1 cellular context compared by ENCODE assay signal in the genomic region with DNA sequence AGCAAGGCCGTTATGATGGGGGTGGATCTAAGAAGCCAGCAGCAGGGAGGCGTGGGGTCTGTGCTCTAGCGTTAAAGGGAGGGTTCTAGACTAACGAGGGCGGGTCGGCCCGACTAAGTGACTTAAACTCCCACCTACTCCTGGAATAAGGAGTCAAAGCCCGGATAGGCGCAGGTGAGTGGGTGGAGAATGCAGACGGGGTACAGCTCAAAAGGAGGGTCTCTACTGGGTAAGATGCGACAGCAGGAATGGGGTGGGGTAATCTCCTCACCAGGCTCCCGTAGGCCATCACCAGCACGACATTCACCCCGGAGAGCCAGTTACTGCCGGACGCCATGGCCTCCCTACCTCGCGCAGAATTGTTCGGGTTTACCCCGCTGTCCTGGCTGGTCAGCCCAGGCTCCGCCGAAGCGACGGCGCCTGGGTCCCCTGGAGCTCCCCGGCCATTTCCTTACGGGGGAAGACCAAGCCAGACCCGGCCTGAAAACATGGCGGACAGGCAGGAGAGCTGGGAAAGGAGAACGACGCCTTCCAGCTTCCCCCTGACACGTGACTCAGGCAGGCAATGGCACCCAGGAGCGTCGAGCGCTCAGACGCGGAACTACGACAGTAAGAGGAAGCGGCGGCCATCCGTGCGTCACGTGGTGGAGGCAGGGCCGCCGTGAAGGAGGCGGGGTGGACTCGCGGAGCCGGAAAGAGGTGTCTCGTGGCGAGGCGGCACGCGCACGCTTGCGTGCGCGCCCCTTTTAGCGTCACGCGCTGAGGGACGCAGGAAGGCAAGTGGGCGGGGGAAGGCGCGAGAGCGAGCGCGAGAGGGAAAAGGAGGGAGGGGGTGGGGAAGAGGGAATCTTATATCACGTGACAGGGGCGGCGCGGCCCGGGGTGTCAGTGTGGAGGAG.
TF ChIP-seq lines count a peak whose summit lies in the region.

A gene with protein sequence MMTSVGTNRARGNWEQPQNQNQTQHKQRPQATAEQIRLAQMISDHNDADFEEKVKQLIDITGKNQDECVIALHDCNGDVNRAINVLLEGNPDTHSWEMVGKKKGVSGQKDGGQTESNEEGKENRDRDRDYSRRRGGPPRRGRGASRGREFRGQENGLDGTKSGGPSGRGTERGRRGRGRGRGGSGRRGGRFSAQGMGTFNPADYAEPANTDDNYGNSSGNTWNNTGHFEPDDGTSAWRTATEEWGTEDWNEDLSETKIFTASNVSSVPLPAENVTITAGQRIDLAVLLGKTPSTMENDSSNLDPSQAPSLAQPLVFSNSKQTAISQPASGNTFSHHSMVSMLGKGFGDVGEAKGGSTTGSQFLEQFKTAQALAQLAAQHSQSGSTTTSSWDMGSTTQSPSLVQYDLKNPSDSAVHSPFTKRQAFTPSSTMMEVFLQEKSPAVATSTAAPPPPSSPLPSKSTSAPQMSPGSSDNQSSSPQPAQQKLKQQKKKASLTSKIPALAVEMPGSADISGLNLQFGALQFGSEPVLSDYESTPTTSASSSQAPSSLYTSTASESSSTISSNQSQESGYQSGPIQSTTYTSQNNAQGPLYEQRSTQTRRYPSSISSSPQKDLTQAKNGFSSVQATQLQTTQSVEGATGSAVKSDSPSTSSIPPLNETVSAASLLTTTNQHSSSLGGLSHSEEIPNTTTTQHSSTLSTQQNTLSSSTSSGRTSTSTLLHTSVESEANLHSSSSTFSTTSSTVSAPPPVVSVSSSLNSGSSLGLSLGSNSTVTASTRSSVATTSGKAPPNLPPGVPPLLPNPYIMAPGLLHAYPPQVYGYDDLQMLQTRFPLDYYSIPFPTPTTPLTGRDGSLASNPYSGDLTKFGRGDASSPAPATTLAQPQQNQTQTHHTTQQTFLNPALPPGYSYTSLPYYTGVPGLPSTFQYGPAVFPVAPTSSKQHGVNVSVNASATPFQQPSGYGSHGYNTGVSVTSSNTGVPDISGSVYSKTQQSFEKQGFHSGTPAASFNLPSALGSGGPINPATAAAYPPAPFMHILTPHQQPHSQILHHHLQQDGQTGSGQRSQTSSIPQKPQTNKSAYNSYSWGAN (plus strand): TSS at position 885 of the 899 bp plus-strand sequence. CDS start 4,169 bp downstream, outside the sequence.

TF ChIP-seq in HepG2, 621 proteins besides CTCF, POLR2A, EP300 and RAD21 (continued from another document and continues in another):
- TF ChIP-seq, protein P1, sequence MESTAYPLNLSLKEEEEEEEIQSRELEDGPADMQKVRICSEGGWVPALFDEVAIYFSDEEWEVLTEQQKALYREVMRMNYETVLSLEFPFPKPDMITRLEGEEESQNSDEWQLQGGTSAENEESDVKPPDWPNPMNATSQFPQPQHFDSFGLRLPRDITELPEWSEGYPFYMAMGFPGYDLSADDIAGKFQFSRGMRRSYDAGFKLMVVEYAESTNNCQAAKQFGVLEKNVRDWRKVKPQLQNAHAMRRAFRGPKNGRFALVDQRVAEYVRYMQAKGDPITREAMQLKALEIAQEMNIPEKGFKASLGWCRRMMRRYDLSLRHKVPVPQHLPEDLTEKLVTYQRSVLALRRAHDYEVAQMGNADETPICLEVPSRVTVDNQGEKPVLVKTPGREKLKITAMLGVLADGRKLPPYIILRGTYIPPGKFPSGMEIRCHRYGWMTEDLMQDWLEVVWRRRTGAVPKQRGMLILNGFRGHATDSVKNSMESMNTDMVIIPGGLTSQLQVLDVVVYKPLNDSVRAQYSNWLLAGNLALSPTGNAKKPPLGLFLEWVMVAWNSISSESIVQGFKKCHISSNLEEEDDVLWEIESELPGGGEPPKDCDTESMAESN (CRISPR knock-in tag; conservative IDR thresholded peaks at IDR 0.05) = peak; percentile 62; the same call in 1 of the 2 replicates
- peak; percentile 86; the same call in 1 of the 2 replicates for TF ChIP-seq ZSCAN21 (CRISPR knock-in tag; IDR thresholded peaks at IDR 0.05; ENCODE audit: borderline replicate concordance)
- peak; percentile 99 for TF ChIP-seq HOXA3 (CRISPR knock-in tag; IDR thresholded peaks at IDR 0.05)
- peak; percentile 93 for TF ChIP-seq GABPB1 (CRISPR knock-in tag; IDR thresholded peaks at IDR 0.05)
- no peak; the same call in 1 of the 2 replicates for TF ChIP-seq NR2F2 (IDR thresholded peaks at IDR 0.05; ENCODE audit: borderline replicate concordance, low read depth)
- TF ChIP-seq PHB2 (IDR thresholded peaks at IDR 0.05; ENCODE audit: partially characterized antibody) = no peak
- TF ChIP-seq, protein P2, sequence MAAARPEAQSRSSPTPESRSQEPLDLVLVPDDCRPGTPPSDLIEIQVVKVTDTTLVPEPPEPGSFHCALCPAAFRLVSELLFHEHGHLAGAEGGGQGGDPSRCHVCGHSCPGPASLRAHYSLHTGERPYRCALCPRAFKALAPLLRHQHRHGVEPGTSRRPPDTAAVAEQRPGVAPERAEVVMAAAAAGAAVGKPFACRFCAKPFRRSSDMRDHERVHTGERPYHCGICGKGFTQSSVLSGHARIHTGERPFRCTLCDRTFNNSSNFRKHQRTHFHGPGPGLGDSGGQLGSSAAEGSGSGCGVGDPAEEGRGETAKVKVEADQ (CRISPR knock-in tag; IDR thresholded peaks at IDR 0.05; ENCODE audit: borderline replicate concordance) = no peak
- TF ChIP-seq, protein P3, sequence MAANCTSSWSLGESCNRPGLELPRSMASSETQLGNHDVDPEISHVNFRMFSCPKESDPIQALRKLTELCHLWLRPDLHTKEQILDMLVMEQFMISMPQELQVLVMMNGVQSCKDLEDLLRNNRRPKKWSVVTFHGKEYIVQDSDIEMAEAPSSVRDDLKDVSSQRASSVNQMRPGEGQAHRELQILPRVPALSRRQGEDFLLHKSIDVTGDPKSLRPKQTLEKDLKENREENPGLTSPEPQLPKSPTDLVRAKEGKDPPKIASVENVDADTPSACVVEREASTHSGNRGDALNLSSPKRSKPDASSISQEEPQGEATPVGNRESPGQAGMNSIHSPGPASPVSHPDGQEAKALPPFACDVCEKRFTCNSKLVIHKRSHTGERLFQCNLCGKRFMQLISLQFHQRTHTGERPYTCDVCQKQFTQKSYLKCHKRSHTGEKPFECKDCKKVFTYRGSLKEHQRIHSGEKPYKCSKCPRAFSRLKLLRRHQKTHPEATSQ (CRISPR knock-in tag; IDR thresholded peaks at IDR 0.05; ENCODE audit: borderline replicate concordance) = peak; percentile 50; the same call in 1 of the 2 replicates
- TF ChIP-seq, protein P4, sequence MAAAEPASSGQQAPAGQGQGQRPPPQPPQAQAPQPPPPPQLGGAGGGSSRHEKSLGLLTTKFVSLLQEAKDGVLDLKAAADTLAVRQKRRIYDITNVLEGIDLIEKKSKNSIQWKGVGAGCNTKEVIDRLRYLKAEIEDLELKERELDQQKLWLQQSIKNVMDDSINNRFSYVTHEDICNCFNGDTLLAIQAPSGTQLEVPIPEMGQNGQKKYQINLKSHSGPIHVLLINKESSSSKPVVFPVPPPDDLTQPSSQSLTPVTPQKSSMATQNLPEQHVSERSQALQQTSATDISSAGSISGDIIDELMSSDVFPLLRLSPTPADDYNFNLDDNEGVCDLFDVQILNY (CRISPR knock-in tag; conservative IDR thresholded peaks at IDR 0.05) = no peak
- TF ChIP-seq FOSL1 (CRISPR knock-in tag; IDR thresholded peaks at IDR 0.05; ENCODE audit: borderline replicate concordance) = no peak
- TF ChIP-seq, protein P5, sequence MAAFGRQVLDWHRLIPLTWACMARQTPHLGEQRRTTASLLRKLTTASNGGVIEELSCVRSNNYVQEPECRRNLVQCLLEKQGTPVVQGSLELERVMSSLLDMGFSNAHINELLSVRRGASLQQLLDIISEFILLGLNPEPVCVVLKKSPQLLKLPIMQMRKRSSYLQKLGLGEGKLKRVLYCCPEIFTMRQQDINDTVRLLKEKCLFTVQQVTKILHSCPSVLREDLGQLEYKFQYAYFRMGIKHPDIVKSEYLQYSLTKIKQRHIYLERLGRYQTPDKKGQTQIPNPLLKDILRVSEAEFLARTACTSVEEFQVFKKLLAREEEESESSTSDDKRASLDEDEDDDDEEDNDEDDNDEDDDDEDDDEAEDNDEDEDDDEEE (CRISPR knock-in tag; IDR thresholded peaks at IDR 0.05) = peak; percentile 34; the same call in 1 of the 2 replicates
- TF ChIP-seq MED1 (CRISPR knock-in tag; IDR thresholded peaks at IDR 0.05) = peak; percentile 88
- TF ChIP-seq, protein P6, sequence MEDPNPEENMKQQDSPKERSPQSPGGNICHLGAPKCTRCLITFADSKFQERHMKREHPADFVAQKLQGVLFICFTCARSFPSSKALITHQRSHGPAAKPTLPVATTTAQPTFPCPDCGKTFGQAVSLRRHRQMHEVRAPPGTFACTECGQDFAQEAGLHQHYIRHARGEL (CRISPR knock-in tag; IDR thresholded peaks at IDR 0.05) = 0 out of 2 replicates have a peak, but pooled peaks have one; percentile 52
- TF ChIP-seq ZSCAN31 (CRISPR knock-in tag; IDR thresholded peaks at IDR 0.05; ENCODE audit: low read depth) = peak; percentile 82; the same call in 1 of the 2 replicates
- no peak for TF ChIP-seq THYN1 (CRISPR knock-in tag; IDR thresholded peaks at IDR 0.05; ENCODE audit: borderline replicate concordance, low read depth)
- TF ChIP-seq, protein P7, sequence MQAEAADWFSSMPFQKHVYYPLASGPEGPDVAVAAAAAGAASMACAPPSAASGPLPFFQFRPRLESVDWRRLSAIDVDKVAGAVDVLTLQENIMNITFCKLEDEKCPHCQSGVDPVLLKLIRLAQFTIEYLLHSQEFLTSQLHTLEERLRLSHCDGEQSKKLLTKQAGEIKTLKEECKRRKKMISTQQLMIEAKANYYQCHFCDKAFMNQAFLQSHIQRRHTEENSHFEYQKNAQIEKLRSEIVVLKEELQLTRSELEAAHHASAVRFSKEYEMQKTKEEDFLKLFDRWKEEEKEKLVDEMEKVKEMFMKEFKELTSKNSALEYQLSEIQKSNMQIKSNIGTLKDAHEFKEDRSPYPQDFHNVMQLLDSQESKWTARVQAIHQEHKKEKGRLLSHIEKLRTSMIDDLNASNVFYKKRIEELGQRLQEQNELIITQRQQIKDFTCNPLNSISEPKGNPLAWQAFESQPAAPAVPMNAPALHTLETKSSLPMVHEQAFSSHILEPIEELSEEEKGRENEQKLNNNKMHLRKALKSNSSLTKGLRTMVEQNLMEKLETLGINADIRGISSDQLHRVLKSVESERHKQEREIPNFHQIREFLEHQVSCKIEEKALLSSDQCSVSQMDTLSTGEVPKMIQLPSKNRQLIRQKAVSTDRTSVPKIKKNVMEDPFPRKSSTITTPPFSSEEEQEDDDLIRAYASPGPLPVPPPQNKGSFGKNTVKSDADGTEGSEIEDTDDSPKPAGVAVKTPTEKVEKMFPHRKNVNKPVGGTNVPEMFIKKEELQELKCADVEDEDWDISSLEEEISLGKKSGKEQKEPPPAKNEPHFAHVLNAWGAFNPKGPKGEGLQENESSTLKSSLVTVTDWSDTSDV (CRISPR knock-in tag; IDR thresholded peaks at IDR 0.05) = peak; percentile 64
- TF ChIP-seq, protein P8, sequence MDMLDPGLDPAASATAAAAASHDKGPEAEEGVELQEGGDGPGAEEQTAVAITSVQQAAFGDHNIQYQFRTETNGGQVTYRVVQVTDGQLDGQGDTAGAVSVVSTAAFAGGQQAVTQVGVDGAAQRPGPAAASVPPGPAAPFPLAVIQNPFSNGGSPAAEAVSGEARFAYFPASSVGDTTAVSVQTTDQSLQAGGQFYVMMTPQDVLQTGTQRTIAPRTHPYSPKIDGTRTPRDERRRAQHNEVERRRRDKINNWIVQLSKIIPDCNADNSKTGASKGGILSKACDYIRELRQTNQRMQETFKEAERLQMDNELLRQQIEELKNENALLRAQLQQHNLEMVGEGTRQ (IDR thresholded peaks at IDR 0.05; ENCODE audit: low read depth, low read length) = peak; percentile 98
- TF ChIP-seq, protein P8 (CRISPR knock-in tag; IDR thresholded peaks at IDR 0.05; ENCODE audit: borderline replicate concordance) = peak; percentile 97; the same call in 1 of the 2 replicates
- TF ChIP-seq CHCHD3 (CRISPR knock-in tag; IDR thresholded peaks at IDR 0.05) = no peak
- TF ChIP-seq, protein P9, sequence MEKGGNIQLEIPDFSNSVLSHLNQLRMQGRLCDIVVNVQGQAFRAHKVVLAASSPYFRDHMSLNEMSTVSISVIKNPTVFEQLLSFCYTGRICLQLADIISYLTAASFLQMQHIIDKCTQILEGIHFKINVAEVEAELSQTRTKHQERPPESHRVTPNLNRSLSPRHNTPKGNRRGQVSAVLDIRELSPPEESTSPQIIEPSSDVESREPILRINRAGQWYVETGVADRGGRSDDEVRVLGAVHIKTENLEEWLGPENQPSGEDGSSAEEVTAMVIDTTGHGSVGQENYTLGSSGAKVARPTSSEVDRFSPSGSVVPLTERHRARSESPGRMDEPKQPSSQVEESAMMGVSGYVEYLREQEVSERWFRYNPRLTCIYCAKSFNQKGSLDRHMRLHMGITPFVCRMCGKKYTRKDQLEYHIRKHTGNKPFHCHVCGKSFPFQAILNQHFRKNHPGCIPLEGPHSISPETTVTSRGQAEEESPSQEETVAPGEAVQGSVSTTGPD (CRISPR knock-in tag; IDR thresholded peaks at IDR 0.05) = peak; percentile 60; the same call in 1 of the 2 replicates
- peak; percentile 97; the same call in 1 of the 2 replicates for TF ChIP-seq ZNF788 (CRISPR knock-in tag; IDR thresholded peaks at IDR 0.05; ENCODE audit: borderline replicate concordance)
- TF ChIP-seq MAZ (IDR thresholded peaks at IDR 0.05; ENCODE audit: borderline replicate concordance, low read depth, low read length) = no peak; the same call in none of the 2 replicates
- TF ChIP-seq MAZ (CRISPR knock-in tag; IDR thresholded peaks at IDR 0.05; ENCODE audit: low read depth) = peak; percentile 73
- TF ChIP-seq ZNF430 (CRISPR knock-in tag; IDR thresholded peaks at IDR 0.05) = peak; percentile 86
- TF ChIP-seq, protein P10, sequence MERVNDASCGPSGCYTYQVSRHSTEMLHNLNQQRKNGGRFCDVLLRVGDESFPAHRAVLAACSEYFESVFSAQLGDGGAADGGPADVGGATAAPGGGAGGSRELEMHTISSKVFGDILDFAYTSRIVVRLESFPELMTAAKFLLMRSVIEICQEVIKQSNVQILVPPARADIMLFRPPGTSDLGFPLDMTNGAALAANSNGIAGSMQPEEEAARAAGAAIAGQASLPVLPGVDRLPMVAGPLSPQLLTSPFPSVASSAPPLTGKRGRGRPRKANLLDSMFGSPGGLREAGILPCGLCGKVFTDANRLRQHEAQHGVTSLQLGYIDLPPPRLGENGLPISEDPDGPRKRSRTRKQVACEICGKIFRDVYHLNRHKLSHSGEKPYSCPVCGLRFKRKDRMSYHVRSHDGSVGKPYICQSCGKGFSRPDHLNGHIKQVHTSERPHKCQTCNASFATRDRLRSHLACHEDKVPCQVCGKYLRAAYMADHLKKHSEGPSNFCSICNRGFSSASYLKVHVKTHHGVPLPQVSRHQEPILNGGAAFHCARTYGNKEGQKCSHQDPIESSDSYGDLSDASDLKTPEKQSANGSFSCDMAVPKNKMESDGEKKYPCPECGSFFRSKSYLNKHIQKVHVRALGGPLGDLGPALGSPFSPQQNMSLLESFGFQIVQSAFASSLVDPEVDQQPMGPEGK (CRISPR knock-in tag; IDR thresholded peaks at IDR 0.05) = no peak; the same call in 1 of the 2 replicates
- TF ChIP-seq ZNF772 (CRISPR knock-in tag; IDR thresholded peaks at IDR 0.05) = peak; percentile 99
- TF ChIP-seq MIER2 (CRISPR knock-in tag; IDR thresholded peaks at IDR 0.05) = peak; percentile 11; the same call in 1 of the 2 replicates
- TF ChIP-seq LCORL (IDR thresholded peaks at IDR 0.05) = no peak
- TF ChIP-seq LCORL (CRISPR knock-in tag; IDR thresholded peaks at IDR 0.05) = peak; percentile 76
- TF ChIP-seq ZNF510 (CRISPR knock-in tag; IDR thresholded peaks at IDR 0.05; ENCODE audit: low read depth) = peak; percentile 37
- no peak for TF ChIP-seq ZKSCAN8 (CRISPR knock-in tag; IDR thresholded peaks at IDR 0.05; ENCODE audit: borderline replicate concordance)
- peak; percentile 33; the same call in 1 of the 2 replicates for TF ChIP-seq SIN3A (IDR thresholded peaks at IDR 0.05; ENCODE audit: borderline replicate concordance, low read depth, low read length)
- TF ChIP-seq KDM5A (IDR thresholded peaks at IDR 0.05; ENCODE audit: borderline replicate concordance, low read length) = peak; percentile 18; the same call in 1 of the 2 replicates
